In genomic region chr16:71600822-71601221, GRCh38 we compare ENCODE assay signal across 1 cellular context.
A peak's percentile ranks its signal among the peaks of the same experiment; 100 is the strongest.
TF ChIP-seq lines count a peak whose summit lies in the region.

No MANE protein-coding gene starts in this region.

TF ChIP-seq in HepG2, 621 proteins besides CTCF, POLR2A, EP300 and RAD21 (continued from another document and continues in another):
- TF ChIP-seq GATAD1 (CRISPR knock-in tag; IDR thresholded peaks at IDR 0.05) = peak; percentile 62; the same call in 1 of the 2 replicates
- peak; percentile 70; the same call in 1 of the 2 replicates for TF ChIP-seq ZNF501 (CRISPR knock-in tag; IDR thresholded peaks at IDR 0.05)
- TF ChIP-seq CERS6 (CRISPR knock-in tag; IDR thresholded peaks at IDR 0.05) = no peak
- 0 out of 2 replicates have a peak, but pooled peaks have one; percentile 50 for TF ChIP-seq ZNF776 (CRISPR knock-in tag; IDR thresholded peaks at IDR 0.05)
- no peak for TF ChIP-seq MTF1 (CRISPR knock-in tag; IDR thresholded peaks at IDR 0.05)
- no peak for TF ChIP-seq CEBPZ (IDR thresholded peaks at IDR 0.05; ENCODE audit: low read length)
- no peak for TF ChIP-seq ZMYM2 (CRISPR knock-in tag; IDR thresholded peaks at IDR 0.05)
- TF ChIP-seq MEIS1 (CRISPR knock-in tag; IDR thresholded peaks at IDR 0.05; ENCODE audit: borderline replicate concordance) = 0 out of 2 replicates have a peak, but pooled peaks have one; percentile 56
- peak; percentile 60; the same call in 1 of the 2 replicates for TF ChIP-seq NR0B2 (CRISPR knock-in tag; IDR thresholded peaks at IDR 0.05)
- no peak for TF ChIP-seq CREB3 (CRISPR knock-in tag; IDR thresholded peaks at IDR 0.05)
- TF ChIP-seq ZNF883 (CRISPR knock-in tag; IDR thresholded peaks at IDR 0.05; ENCODE audit: not compliant biosample characterization) = no peak
- TF ChIP-seq ZFP91 (CRISPR knock-in tag; IDR thresholded peaks at IDR 0.05; ENCODE audit: borderline replicate concordance) = no peak
- TF ChIP-seq TFAP4 (IDR thresholded peaks at IDR 0.05; ENCODE audit: borderline replicate concordance, low read depth) = no peak
- TF ChIP-seq ZNF644 (CRISPR knock-in tag; IDR thresholded peaks at IDR 0.05; ENCODE audit: low read depth) = no peak
- TF ChIP-seq ZNF740 (CRISPR knock-in tag; IDR thresholded peaks at IDR 0.05) = no peak
- TF ChIP-seq HIC2 (CRISPR knock-in tag; IDR thresholded peaks at IDR 0.05; ENCODE audit: low read depth) = 0 out of 2 replicates have a peak, but pooled peaks have one; percentile 21
- no peak for TF ChIP-seq ZSCAN5A (CRISPR knock-in tag; IDR thresholded peaks at IDR 0.05; ENCODE audit: borderline replicate concordance)
- TF ChIP-seq ZC3H13 (CRISPR knock-in tag; IDR thresholded peaks at IDR 0.05) = no peak
- TF ChIP-seq ZNF570 (CRISPR knock-in tag; IDR thresholded peaks at IDR 0.05; ENCODE audit: borderline replicate concordance) = no peak
- no peak for TF ChIP-seq ZFYVE20 (CRISPR knock-in tag; IDR thresholded peaks at IDR 0.05; ENCODE audit: borderline replicate concordance, low read depth)
- TF ChIP-seq ZBTB4 (CRISPR knock-in tag; IDR thresholded peaks at IDR 0.05; ENCODE audit: borderline replicate concordance) = peak; percentile 71; the same call in 1 of the 2 replicates
- no peak for TF ChIP-seq MXD3 (CRISPR knock-in tag; IDR thresholded peaks at IDR 0.05)
- peak; percentile 50; the same call in 1 of the 2 replicates for TF ChIP-seq SAP130 (CRISPR knock-in tag; IDR thresholded peaks at IDR 0.05; ENCODE audit: low read depth)
- no peak for TF ChIP-seq TAF15 (IDR thresholded peaks at IDR 0.05; ENCODE audit: low read depth, low read length, poor library complexity, severe bottlenecking)
- TF ChIP-seq ZSCAN29 (CRISPR knock-in tag; conservative IDR thresholded peaks at IDR 0.05) = 0 out of 2 replicates have a peak, but pooled peaks have one; percentile 33
- no peak for TF ChIP-seq ZFP82 (CRISPR knock-in tag; IDR thresholded peaks at IDR 0.05; ENCODE audit: borderline replicate concordance)
- TF ChIP-seq ELF3 (CRISPR knock-in tag; IDR thresholded peaks at IDR 0.05) = 0 out of 2 replicates have a peak, but pooled peaks have one; percentile 27
- no peak for TF ChIP-seq NONO (IDR thresholded peaks at IDR 0.05)
- no peak for TF ChIP-seq NONO (CRISPR knock-in tag; conservative IDR thresholded peaks at IDR 0.05)
- peak; percentile 20; the same call in 1 of the 2 replicates for TF ChIP-seq ZGPAT (CRISPR knock-in tag; IDR thresholded peaks at IDR 0.05)
- no peak for TF ChIP-seq ZNF337 (CRISPR knock-in tag; IDR thresholded peaks at IDR 0.05; ENCODE audit: borderline replicate concordance, low read depth)
- peak; percentile 57; the same call in 1 of the 2 replicates for TF ChIP-seq ZNF83 (CRISPR knock-in tag; IDR thresholded peaks at IDR 0.05; ENCODE audit: borderline replicate concordance)
- TF ChIP-seq MLLT10 (CRISPR knock-in tag; IDR thresholded peaks at IDR 0.05) = no peak
- no peak for TF ChIP-seq ZBTB42 (CRISPR knock-in tag; IDR thresholded peaks at IDR 0.05)
- no peak for TF ChIP-seq AKAP8 (CRISPR knock-in tag; IDR thresholded peaks at IDR 0.05)
- no peak for TF ChIP-seq ZNF329 (CRISPR knock-in tag; IDR thresholded peaks at IDR 0.05; ENCODE audit: low read depth)
- TF ChIP-seq SMAD3 (CRISPR knock-in tag; IDR thresholded peaks at IDR 0.05) = no peak
- TF ChIP-seq SRSF9 (IDR thresholded peaks at IDR 0.05; ENCODE audit: borderline replicate concordance, insufficient read depth, low read depth, low read length, poor library complexity, severe bottlenecking) = no peak
- TF ChIP-seq PPARG (CRISPR knock-in tag; conservative IDR thresholded peaks at IDR 0.05) = peak; percentile 67
- TF ChIP-seq ATF6 (CRISPR knock-in tag; conservative IDR thresholded peaks at IDR 0.05) = no peak
